18 cellular contexts compared by ENCODE assay signal in the genomic region with DNA sequence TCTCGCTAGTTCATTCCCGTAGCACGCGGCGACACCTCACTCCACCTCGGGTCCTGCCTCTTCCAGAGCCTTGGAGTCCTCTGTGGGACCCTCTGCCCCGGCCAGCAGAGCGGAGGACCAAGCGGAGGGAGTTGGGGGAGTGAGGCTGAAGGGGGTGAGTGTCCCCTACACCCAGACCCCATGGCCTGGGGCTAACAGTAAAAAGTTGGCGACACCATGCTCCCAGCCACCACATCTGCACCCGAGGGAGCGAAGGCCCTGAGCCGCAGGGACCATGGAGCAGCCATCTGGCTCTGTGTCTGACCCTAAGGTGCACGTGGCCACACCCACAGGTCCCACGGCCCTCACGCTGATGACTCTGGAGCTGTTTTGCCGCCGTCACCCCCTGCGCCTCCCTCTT.
"Had no signal": no experiment of that assay in that cellular context is flagged by ENCODE, and none has a peak within 500 bp of the region (broad histone marks: within the 10 kb centered on the region; RNA-seq: fewer than 3 reads in every experiment).

No MANE protein-coding gene starts in this region.

- H3K4me3 ChIP-seq: heart right ventricle, lower lobe of right lung, tibial nerve, vagina had no signal

- ATAC-seq: activated CD8-positive, alpha-beta T cell treated with anti-CD3 and anti-CD28 coated beads, Interleukin-2, amount 10 ng/mL, durations not matched to agents 7 days and 5 days; heart right ventricle; left colon; lower lobe of right lung; stimulated activated naive CD8-positive, alpha-beta T cell treated with anti-CD3 and anti-CD28 coated beads, Interleukin-15, Interleukin-2, amounts not matched to agents 100 U/mL and 50 U/mL, for 24 hours had no signal

- H3K36me3 Mint-ChIP-seq: activated naive CD8-positive, alpha-beta T cell treated with anti-CD3 and anti-CD28 coated beads for 36 hours; naive B cell had no signal

- H3K27ac ChIP-seq: heart right ventricle, lower lobe of right lung, tibial nerve, vagina had no signal

- H3K4me3 Mint-ChIP-seq: activated CD4-positive, alpha-beta T cell treated with anti-CD3 and anti-CD28 coated beads, Interleukin-2, amount 10 ng/mL, durations not matched to agents 7 days and 5 days; activated CD8-positive, alpha-beta T cell treated with anti-CD3 and anti-CD28 coated beads, Interleukin-2, amount 10 ng/mL, durations not matched to agents 7 days and 5 days; activated naive CD8-positive, alpha-beta T cell treated with anti-CD3 and anti-CD28 coated beads for 36 hours; activated T-helper 1 cell treated with anti-CD3 and anti-CD28 coated beads, Interleukin-12 subunit alpha, Interleukin-12 subunit beta, Interleukin-2, Interleukin-4 antibody, amounts not matched to agents 30 ng/mL and 10 ng/mL and 1 ng/mL, durations not matched to agents 14 hours and 24 hours and 36 hours; naive B cell had no signal

- H3K27me3 ChIP-seq: tibial nerve, vagina had no signal

- H3K27me3 Mint-ChIP-seq: activated CD4-positive, alpha-beta T cell treated with anti-CD3 and anti-CD28 coated beads, Interleukin-2, amount 10 ng/mL, durations not matched to agents 7 days and 5 days; activated naive CD8-positive, alpha-beta T cell treated with anti-CD3 and anti-CD28 coated beads for 36 hours; naive B cell had no signal

- H3K9me3 Mint-ChIP-seq: activated naive CD8-positive, alpha-beta T cell treated with anti-CD3 and anti-CD28 coated beads for 36 hours; activated T-helper 1 cell treated with anti-CD3 and anti-CD28 coated beads, Interleukin-12 subunit alpha, Interleukin-12 subunit beta, Interleukin-2, Interleukin-4 antibody, amounts not matched to agents 30 ng/mL and 10 ng/mL and 1 ng/mL, durations not matched to agents 14 hours and 24 hours and 36 hours had no signal

- H3K36me3 ChIP-seq: heart right ventricle, lower lobe of right lung, tibial nerve, vagina had no signal

- H3K27ac Mint-ChIP-seq: activated CD4-positive, alpha-beta T cell treated with anti-CD3 and anti-CD28 coated beads, Interleukin-2, amount 10 ng/mL, durations not matched to agents 7 days and 5 days; activated CD8-positive, alpha-beta T cell treated with anti-CD3 and anti-CD28 coated beads, Interleukin-2, amount 10 ng/mL, durations not matched to agents 7 days and 5 days; activated naive CD8-positive, alpha-beta T cell treated with anti-CD3 and anti-CD28 coated beads for 36 hours; activated T-helper 1 cell treated with anti-CD3 and anti-CD28 coated beads, Interleukin-12 subunit alpha, Interleukin-12 subunit beta, Interleukin-2, Interleukin-4 antibody, amounts not matched to agents 30 ng/mL and 10 ng/mL and 1 ng/mL, durations not matched to agents 14 hours and 24 hours and 36 hours; naive B cell; progenitor cell of endocrine pancreas had no signal

- DNase-seq: activated CD4-positive, alpha-beta T cell treated with anti-CD3 and anti-CD28 coated beads, Interleukin-2, amount 10 ng/mL, durations not matched to agents 7 days and 5 days; activated CD4-positive, CD25-positive, alpha-beta regulatory T cell treated with anti-CD3 and anti-CD28 coated beads, Interleukin-2, amount 50 U/mL, for 72 hours; activated CD8-positive, alpha-beta T cell treated with anti-CD3 and anti-CD28 coated beads, Interleukin-2, amount 10 ng/mL, durations not matched to agents 7 days and 5 days; activated naive CD8-positive, alpha-beta T cell treated with anti-CD3 and anti-CD28 coated beads for 36 hours; foreskin fibroblast; heart right ventricle; lower lobe of right lung; mesendoderm; naive B cell; retina; stimulated activated CD4-positive, alpha-beta T cell treated with anti-CD3 and anti-CD28 coated beads, Interleukin-4, amount 100 ng/mL, for 24 hours; stimulated activated naive CD8-positive, alpha-beta T cell treated with anti-CD3 and anti-CD28 coated beads, Interleukin-15, Interleukin-2, amounts not matched to agents 100 U/mL and 50 U/mL, for 24 hours; substantia nigra had no signal

- H3K9me3 ChIP-seq: heart right ventricle, lower lobe of right lung, vagina had no signal

- H3K4me1 Mint-ChIP-seq: activated CD4-positive, alpha-beta T cell treated with anti-CD3 and anti-CD28 coated beads, Interleukin-2, amount 10 ng/mL, durations not matched to agents 7 days and 5 days; activated naive CD8-positive, alpha-beta T cell treated with anti-CD3 and anti-CD28 coated beads for 36 hours had no signal

- H3K4me1 ChIP-seq: heart right ventricle, lower lobe of right lung, tibial nerve, vagina had no signal
